10 cellular contexts compared by ENCODE assay signal in genomic region chr6:11229267-11230043, GRCh38. TPM values are rescaled to one million over a fixed set of nuclear protein-coding genes. Genes with fewer than 3 reads are reported as not detected.
DNase-seq lines count a peak whose midpoint lies in the region; ATAC-seq lines count a peak whose summit lies in the region.
"Had no signal": no experiment of that assay in that cellular context is flagged by ENCODE, and none has a peak within 500 bp of the region (broad histone marks: within the 10 kb centered on the region; RNA-seq: fewer than 3 reads in every experiment).

No MANE protein-coding gene starts in this region.

- H3K4me3 Mint-ChIP-seq in activated T-helper 1 cell treated with anti-CD3 and anti-CD28 coated beads, Interleukin-12 subunit alpha, Interleukin-12 subunit beta, Interleukin-2, Interleukin-4 antibody, amounts not matched to agents 30 ng/mL and 10 ng/mL and 1 ng/mL, durations not matched to agents 14 hours and 24 hours and 36 hours, result peak overlapping the region; percentile 98

- H3K36me3 ChIP-seq in GM23248 (ENCODE audit: low read depth), result no peaks in the 10 kb centered on the region

- H3K79me2 ChIP-seq in GM23248 (ENCODE audit: insufficient read depth), result 0 out of 2 replicates have a peak, but pooled peaks cover 24% of the 10 kb centered on the region

- no peaks in the 10 kb centered on the region for H3K9me3 Mint-ChIP-seq in activated T-helper 1 cell treated with anti-CD3 and anti-CD28 coated beads, Interleukin-12 subunit alpha, Interleukin-12 subunit beta, Interleukin-2, Interleukin-4 antibody, amounts not matched to agents 30 ng/mL and 10 ng/mL and 1 ng/mL, durations not matched to agents 14 hours and 24 hours and 36 hours
- H3K9me3 Mint-ChIP-seq: activated naive CD4-positive, alpha-beta T cell treated with anti-CD3 and anti-CD28 coated beads, Interleukin-2, amount 50 U/mL, for 72 hours had no signal

- no peaks in the 10 kb centered on the region for H3K9me2 ChIP-seq in GM23248 (ENCODE audit: insufficient read depth)

- DNase-seq in GM23248 (peak; percentile 31), right cardiac atrium (no peak), renal cortical epithelial cell (ENCODE audit: low read depth) (peak; percentile 71), DMS153 (lab: John Stamatoyannopoulos, UW) (no peak), NCI-H1930 (lab: John Stamatoyannopoulos, UW) (no peak), NCI-H1417 (lab: John Stamatoyannopoulos, UW) (no peak), NOMO-1 treated with dmso at 0.1 percent for 144 hours (lab: John Stamatoyannopoulos, UW; ENCODE audit: unreplicated experiment) (no peak)
- DNase-seq in activated T-helper 1 cell treated with anti-CD3 and anti-CD28 coated beads, Interleukin-12 subunit alpha, Interleukin-12 subunit beta, Interleukin-2, Interleukin-4 antibody, amounts not matched to agents 30 ng/mL and 10 ng/mL and 1 ng/mL, durations not matched to agents 14 hours and 24 hours and 36 hours (ENCODE audit: low spot score), result no peak
- DNase-seq: nucleus accumbens had no signal

- peak overlapping the region; percentile 97 for H3K4me2 ChIP-seq in GM23248 (ENCODE audit: unreplicated experiment)

- no peaks in the 10 kb centered on the region for H4K20me1 ChIP-seq in GM23248 (ENCODE audit: insufficient read depth)

- H3F3A ChIP-seq in GM23248 (ENCODE audit: insufficient read depth), result peaks cover 47% of the 10 kb centered on the region

- peaks cover 47% of the 10 kb centered on the region for H3K4me1 ChIP-seq in GM23248 (ENCODE audit: insufficient read depth)
- H3K4me1 ChIP-seq in right cardiac atrium (ENCODE audit: control insufficient read depth, insufficient read depth, low read length), result peaks cover 7% of the 10 kb centered on the region

- no peaks in the 10 kb centered on the region for H3K27me3 Mint-ChIP-seq in activated T-helper 1 cell treated with anti-CD3 and anti-CD28 coated beads, Interleukin-12 subunit alpha, Interleukin-12 subunit beta, Interleukin-2, Interleukin-4 antibody, amounts not matched to agents 30 ng/mL and 10 ng/mL and 1 ng/mL, durations not matched to agents 14 hours and 24 hours and 36 hours (ENCODE audit: insufficient read depth)

- peak in 1 of 2 donors; percentile 6 for ATAC-seq in right cardiac atrium
- ATAC-seq: activated naive CD4-positive, alpha-beta T cell treated with anti-CD3 and anti-CD28 coated beads, Interleukin-2, amount 50 U/mL, for 72 hours had no signal

- peaks cover 50% of the 10 kb centered on the region for H3K36me3 Mint-ChIP-seq in activated T-helper 1 cell treated with anti-CD3 and anti-CD28 coated beads, Interleukin-12 subunit alpha, Interleukin-12 subunit beta, Interleukin-2, Interleukin-4 antibody, amounts not matched to agents 30 ng/mL and 10 ng/mL and 1 ng/mL, durations not matched to agents 14 hours and 24 hours and 36 hours (ENCODE audit: low read depth)

- 16 to 18% methylated on average over 18 of the region's 18 CpGs for WGBS in GM23248 (ENCODE audit: low coverage in 1 of 2, low lambda C conversion rate in 2 of 2, missing lambda C conversion rate in 2 of 2), 2 experiments
- WGBS in right cardiac atrium, result 35% methylated on average over 18 of the region's 18 CpGs

- H3K9me3 ChIP-seq in GM23248 (ENCODE audit: low read depth) (no peaks in the 10 kb centered on the region), right cardiac atrium (ENCODE audit: control insufficient read depth, low read length) (no peaks in the 10 kb centered on the region)

- H3K4me3 ChIP-seq in GM23248 (peak overlapping the region; percentile 82), right cardiac atrium (ENCODE audit: low read length) (peak overlapping the region; percentile 75)

- H3K4me1 Mint-ChIP-seq in activated T-helper 1 cell treated with anti-CD3 and anti-CD28 coated beads, Interleukin-12 subunit alpha, Interleukin-12 subunit beta, Interleukin-2, Interleukin-4 antibody, amounts not matched to agents 30 ng/mL and 10 ng/mL and 1 ng/mL, durations not matched to agents 14 hours and 24 hours and 36 hours (ENCODE audit: low read depth), result peaks cover 83% of the 10 kb centered on the region

- peak overlapping the region; percentile 47 for H2AFZ ChIP-seq in GM23248

- H3K27ac ChIP-seq in GM23248, result no peak overlapping the region
- H3K27ac ChIP-seq in right cardiac atrium (ENCODE audit: low read length), result peak overlapping the region; percentile 84

- H3K27me3 ChIP-seq in GM23248 (replicated peaks; ENCODE audit: insufficient read depth), result no peaks in the 10 kb centered on the region
- no peaks in the 10 kb centered on the region for H3K27me3 ChIP-seq in right cardiac atrium (ENCODE audit: control insufficient read depth, insufficient read depth)

- in situ Hi-C loops in GM23248 (cut with MboI), result no loop called here

- no peak overlapping the region for H3K27ac Mint-ChIP-seq in activated T-helper 1 cell treated with anti-CD3 and anti-CD28 coated beads, Interleukin-12 subunit alpha, Interleukin-12 subunit beta, Interleukin-2, Interleukin-4 antibody, amounts not matched to agents 30 ng/mL and 10 ng/mL and 1 ng/mL, durations not matched to agents 14 hours and 24 hours and 36 hours
- H3K27ac Mint-ChIP-seq: activated naive CD4-positive, alpha-beta T cell treated with anti-CD3 and anti-CD28 coated beads, Interleukin-2, amount 50 U/mL, for 72 hours had no signal

- intact Hi-C loops in activated T-helper 1 cell treated with anti-CD3 and anti-CD28 coated beads, Interleukin-12 subunit alpha, Interleukin-12 subunit beta, Interleukin-2, Interleukin-4 antibody, amounts not matched to agents 30 ng/mL and 10 ng/mL and 1 ng/mL, durations not matched to agents 14 hours and 24 hours and 36 hours (cut with micrococcal nuclease), result loop anchor here (5.0 kb wide), 1 partner anchor 483 kb away; no protein-coding TSS in a partner anchor
- intact Hi-C loops in right cardiac atrium (cut with DNase I), result loop anchor here in 3 of 4 donors (5.0 to 10.0 kb wide), 3 partner anchors 55 to 125 kb away; no protein-coding TSS in a partner anchor

- peak overlapping the region; percentile 73; the same call in 1 of the 2 replicates for H3K9ac ChIP-seq in GM23248

RNA-seq across cellular contexts. Expression of gene NEDD9, which starts 3.0 kb away (rescaled TPM):
- 4.2 and 4.3 TPM in 2 replicates for total RNA-seq in GM23248 (2014; rRNA removed; shearing (Covaris generic))
- polyA plus RNA-seq in GM23248 (2016; fragmentation: Nextera tagmentation; extraction: Ambion mirVana), result 2.9 and 3.0 TPM in 2 replicates
- 53.2 and 62.1 TPM in 2 replicates for total RNA-seq in activated T-helper 1 cell treated with anti-CD3 and anti-CD28 coated beads, Interleukin-12 subunit alpha, Interleukin-12 subunit beta, Interleukin-2, Interleukin-4 antibody, amounts not matched to agents 30 ng/mL and 10 ng/mL and 1 ng/mL, durations not matched to agents 14 hours and 24 hours and 36 hours
- 10 to 100 TPM; 21.8 to 38.0 (median 29.1) TPM for total RNA-seq in right cardiac atrium
- 20.9 TPM for polyA plus RNA-seq in right cardiac atrium
- total RNA-seq in renal cortical epithelial cell, result 86.7 and 131 TPM in 2 replicates

Comparison
In these comparisons a context has a peak if more than half of its experiments do, and no peak if none do; other contexts are left out.
1. DNase-seq: peak in GM23248 (single experiment) and renal cortical epithelial cell (single experiment); none in activated T-helper 1 cell treated with anti-CD3 and anti-CD28 coated beads, Interleukin-12 subunit alpha, Interleukin-12 subunit beta, Interleukin-2, Interleukin-4 antibody, amounts not matched to agents 30 ng/mL and 10 ng/mL and 1 ng/mL, durations not matched to agents 14 hours and 24 hours and 36 hours (single experiment), right cardiac atrium (0 of 3), DMS153 (single experiment), NCI-H1930 (0 of 2), NCI-H1417 (0 of 3) and NOMO-1 treated with dmso at 0.1 percent for 144 hours (single experiment).